ENCODE assay signal across 1 cellular context in genomic region chr15:75453703-75454470, GRCh38.
TF ChIP-seq lines count a peak whose summit lies in the region.

No MANE protein-coding gene starts in this region.

TF ChIP-seq in HepG2, 621 proteins besides CTCF, POLR2A, EP300 and RAD21 (continued from another document and continues in another):
- TF ChIP-seq ZNF282 (IDR thresholded peaks at IDR 0.05; ENCODE audit: partially characterized antibody) (no peak), ZNF530 (CRISPR knock-in tag; IDR thresholded peaks at IDR 0.05; ENCODE audit: low read depth) (no peak), ZSCAN25 (CRISPR knock-in tag; IDR thresholded peaks at IDR 0.05) (no peak; the same call in 1 of the 2 replicates), GMEB2 (CRISPR knock-in tag; IDR thresholded peaks at IDR 0.05; ENCODE audit: low read depth) (peak; percentile 28; the same call in 1 of the 2 replicates), ZNF33B (CRISPR knock-in tag; IDR thresholded peaks at IDR 0.05) (peak; percentile 17; the same call in 1 of the 2 replicates), ZBTB8A (CRISPR knock-in tag; IDR thresholded peaks at IDR 0.05; ENCODE audit: borderline replicate concordance, low read depth) (no peak), ZNF512 (CRISPR knock-in tag; IDR thresholded peaks at IDR 0.05) (no peak), ZBTB7B (CRISPR knock-in tag; IDR thresholded peaks at IDR 0.05) (0 out of 2 replicates have a peak, but pooled peaks have one; percentile 11), PCBP2 (optimal IDR thresholded peaks at IDR 0.05; ENCODE audit: low read depth, low read length, poor library complexity, severe bottlenecking) (no peak), TRIM24 (CRISPR knock-in tag; IDR thresholded peaks at IDR 0.05) (no peak; the same call in 1 of the 2 replicates), ZNF138 (CRISPR knock-in tag; IDR thresholded peaks at IDR 0.05; ENCODE audit: low read depth) (no peak), ZKSCAN1 (IDR thresholded peaks at IDR 0.05; ENCODE audit: low read length) (no peak), SP5 (CRISPR knock-in tag; IDR thresholded peaks at IDR 0.05; ENCODE audit: borderline replicate concordance, low read depth) (peak; percentile 69), MXI1 (IDR thresholded peaks at IDR 0.05; ENCODE audit: borderline replicate concordance, low read depth, low read length) (peak; percentile 96; the same call in 2 of the 3 replicates), HCFC1 (IDR thresholded peaks at IDR 0.05; ENCODE audit: low read depth, low read length) (no peak), ZNF354B (CRISPR knock-in tag; IDR thresholded peaks at IDR 0.05) (no peak), IKZF4 (CRISPR knock-in tag; IDR thresholded peaks at IDR 0.05; ENCODE audit: borderline replicate concordance, low read depth, not compliant biosample characterization) (no peak), ZFP36L1 (CRISPR knock-in tag; IDR thresholded peaks at IDR 0.05) (peak; percentile 90), NKX3-1 (CRISPR knock-in tag; IDR thresholded peaks at IDR 0.05) (no peak), DMAP1 (CRISPR knock-in tag; IDR thresholded peaks at IDR 0.05) (peak; percentile 91), ZC3H13 (CRISPR knock-in tag; IDR thresholded peaks at IDR 0.05) (peak; percentile 81; the same call in 1 of the 2 replicates), SIX1 (CRISPR knock-in tag; IDR thresholded peaks at IDR 0.05; ENCODE audit: borderline replicate concordance) (no peak), SAFB2 (CRISPR knock-in tag; IDR thresholded peaks at IDR 0.05; ENCODE audit: borderline replicate concordance, low read depth) (no peak), ZNF572 (CRISPR knock-in tag; IDR thresholded peaks at IDR 0.05) (no peak), GPBP1L1 (CRISPR knock-in tag; IDR thresholded peaks at IDR 0.05) (no peak), ZBTB37 (CRISPR knock-in tag; IDR thresholded peaks at IDR 0.05) (no peak), CSRNP2 (CRISPR knock-in tag; conservative IDR thresholded peaks at IDR 0.05; ENCODE audit: low read depth) (no peak), SALL2 (CRISPR knock-in tag; IDR thresholded peaks at IDR 0.05) (no peak; the same call in 1 of the 2 replicates), PTBP1 (IDR thresholded peaks at IDR 0.05; ENCODE audit: low read depth, low read length, poor library complexity, severe bottlenecking) (no peak), ZFP62 (CRISPR knock-in tag; IDR thresholded peaks at IDR 0.05) (no peak), TOPORS (CRISPR knock-in tag; IDR thresholded peaks at IDR 0.05) (peak; percentile 54; the same call in 1 of the 2 replicates), MEF2D (CRISPR knock-in tag; IDR thresholded peaks at IDR 0.05) (peak; percentile 80; the same call in 1 of the 2 replicates), THAP7 (CRISPR knock-in tag; IDR thresholded peaks at IDR 0.05) (0 out of 2 replicates have a peak, but pooled peaks have one; percentile 57), RBM39 (IDR thresholded peaks at IDR 0.05; ENCODE audit: low read depth, low read length, poor library complexity, severe bottlenecking) (no peak), MIER2 (CRISPR knock-in tag; IDR thresholded peaks at IDR 0.05) (0 out of 2 replicates have a peak, but pooled peaks have one; percentile 55), ASH2L (IDR thresholded peaks at IDR 0.05; ENCODE audit: insufficient read length, low read depth, low read length) (no peak), FOXC1 (CRISPR knock-in tag; IDR thresholded peaks at IDR 0.05; ENCODE audit: borderline replicate concordance) (peak; percentile 65; the same call in 1 of the 2 replicates), ZBTB42 (CRISPR knock-in tag; IDR thresholded peaks at IDR 0.05) (no peak), REL (CRISPR knock-in tag; conservative IDR thresholded peaks at IDR 0.05) (no peak; the same call in 1 of the 2 replicates), MIER3 (CRISPR knock-in tag; IDR thresholded peaks at IDR 0.05; ENCODE audit: borderline replicate concordance) (peak; percentile 74; the same call in 1 of the 2 replicates), MNT (IDR thresholded peaks at IDR 0.05) (peak; percentile 46)
- TF ChIP-seq, protein P1, sequence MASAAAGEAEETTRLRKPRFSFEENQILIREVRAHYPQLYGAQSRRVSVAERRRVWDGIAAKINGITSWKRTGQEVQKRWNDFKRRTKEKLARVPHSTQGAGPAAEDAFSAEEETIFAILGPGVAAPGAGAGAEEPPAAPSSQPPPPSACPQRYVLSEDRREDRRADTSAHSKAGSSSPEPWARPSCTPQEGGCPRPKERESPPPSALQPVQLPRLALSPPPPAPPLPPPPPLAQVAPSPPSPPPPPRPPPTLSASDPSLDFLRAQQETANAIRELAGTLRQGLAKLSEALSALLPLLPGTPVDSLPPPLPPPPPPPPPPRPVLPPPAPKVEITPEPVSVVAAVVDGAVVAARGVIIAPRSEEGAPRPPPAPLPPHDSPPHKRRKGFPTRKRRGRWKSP (CRISPR knock-in tag; IDR thresholded peaks at IDR 0.05): peak; percentile 62; the same call in 1 of the 2 replicates
- TF ChIP-seq, protein P2, sequence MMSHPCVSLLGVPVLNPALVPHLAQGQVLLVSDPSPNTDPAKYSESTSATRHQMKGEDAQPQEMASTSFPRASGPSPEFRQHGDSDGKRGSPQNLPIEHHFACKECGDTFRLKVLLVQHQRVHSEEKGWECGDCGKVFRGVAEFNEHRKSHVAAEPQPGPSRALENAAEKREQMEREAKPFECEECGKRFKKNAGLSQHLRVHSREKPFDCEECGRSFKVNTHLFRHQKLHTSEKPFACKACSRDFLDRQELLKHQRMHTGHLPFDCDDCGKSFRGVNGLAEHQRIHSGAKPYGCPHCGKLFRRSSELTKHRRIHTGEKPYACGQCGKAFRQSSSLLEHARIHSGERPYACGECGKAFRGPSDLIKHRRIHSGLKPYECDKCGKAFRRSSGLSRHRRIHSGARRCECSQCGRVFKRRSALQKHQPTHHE (CRISPR knock-in tag; IDR thresholded peaks at IDR 0.05; ENCODE audit: borderline replicate concordance): no peak
- TF ChIP-seq, protein P3, sequence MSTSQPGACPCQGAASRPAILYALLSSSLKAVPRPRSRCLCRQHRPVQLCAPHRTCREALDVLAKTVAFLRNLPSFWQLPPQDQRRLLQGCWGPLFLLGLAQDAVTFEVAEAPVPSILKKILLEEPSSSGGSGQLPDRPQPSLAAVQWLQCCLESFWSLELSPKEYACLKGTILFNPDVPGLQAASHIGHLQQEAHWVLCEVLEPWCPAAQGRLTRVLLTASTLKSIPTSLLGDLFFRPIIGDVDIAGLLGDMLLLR (CRISPR knock-in tag; IDR thresholded peaks at IDR 0.05): no peak
- TF ChIP-seq, protein P4, sequence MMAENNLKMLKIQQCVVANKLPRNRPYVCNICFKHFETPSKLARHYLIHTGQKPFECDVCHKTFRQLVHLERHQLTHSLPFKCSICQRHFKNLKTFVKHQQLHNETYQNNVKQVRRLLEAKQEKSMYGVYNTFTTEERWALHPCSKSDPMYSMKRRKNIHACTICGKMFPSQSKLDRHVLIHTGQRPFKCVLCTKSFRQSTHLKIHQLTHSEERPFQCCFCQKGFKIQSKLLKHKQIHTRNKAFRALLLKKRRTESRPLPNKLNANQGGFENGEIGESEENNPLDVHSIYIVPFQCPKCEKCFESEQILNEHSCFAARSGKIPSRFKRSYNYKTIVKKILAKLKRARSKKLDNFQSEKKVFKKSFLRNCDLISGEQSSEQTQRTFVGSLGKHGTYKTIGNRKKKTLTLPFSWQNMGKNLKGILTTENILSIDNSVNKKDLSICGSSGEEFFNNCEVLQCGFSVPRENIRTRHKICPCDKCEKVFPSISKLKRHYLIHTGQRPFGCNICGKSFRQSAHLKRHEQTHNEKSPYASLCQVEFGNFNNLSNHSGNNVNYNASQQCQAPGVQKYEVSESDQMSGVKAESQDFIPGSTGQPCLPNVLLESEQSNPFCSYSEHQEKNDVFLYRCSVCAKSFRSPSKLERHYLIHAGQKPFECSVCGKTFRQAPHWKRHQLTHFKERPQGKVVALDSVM (CRISPR knock-in tag; IDR thresholded peaks at IDR 0.05): no peak
- TF ChIP-seq, protein P5, sequence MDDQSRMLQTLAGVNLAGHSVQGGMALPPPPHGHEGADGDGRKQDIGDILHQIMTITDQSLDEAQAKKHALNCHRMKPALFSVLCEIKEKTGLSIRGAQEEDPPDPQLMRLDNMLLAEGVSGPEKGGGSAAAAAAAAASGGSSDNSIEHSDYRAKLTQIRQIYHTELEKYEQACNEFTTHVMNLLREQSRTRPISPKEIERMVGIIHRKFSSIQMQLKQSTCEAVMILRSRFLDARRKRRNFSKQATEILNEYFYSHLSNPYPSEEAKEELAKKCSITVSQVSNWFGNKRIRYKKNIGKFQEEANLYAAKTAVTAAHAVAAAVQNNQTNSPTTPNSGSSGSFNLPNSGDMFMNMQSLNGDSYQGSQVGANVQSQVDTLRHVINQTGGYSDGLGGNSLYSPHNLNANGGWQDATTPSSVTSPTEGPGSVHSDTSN (CRISPR knock-in tag; IDR thresholded peaks at IDR 0.05; ENCODE audit: borderline replicate concordance): no peak
